ENCODE assay signal across 26 cellular contexts in the genomic region with DNA sequence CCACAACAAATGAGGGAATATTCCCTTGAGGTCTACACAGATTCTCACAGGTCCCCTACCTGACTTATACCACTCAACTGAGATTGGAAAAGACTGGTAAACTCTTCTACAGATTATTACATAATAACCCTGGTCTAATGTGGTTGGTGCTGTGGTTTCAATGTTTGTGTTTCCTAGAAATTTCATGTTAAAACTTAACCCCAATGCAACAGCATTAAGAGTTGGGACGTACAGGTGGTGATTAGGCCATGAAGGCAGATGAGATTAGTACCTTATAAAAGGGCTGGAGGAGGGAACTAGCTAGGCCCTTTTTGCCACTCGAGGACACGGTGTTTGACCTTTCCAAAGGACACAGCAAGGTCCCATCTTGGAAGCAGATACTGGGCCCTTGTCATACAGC.
DNase-seq lines count a peak whose midpoint lies in the region; ATAC-seq and TF ChIP-seq lines count a peak whose summit lies in the region.
"Had no signal": no experiment of that assay in that cellular context is flagged by ENCODE, and none has a peak within 500 bp of the region (broad histone marks: within the 10 kb centered on the region; RNA-seq: fewer than 3 reads in every experiment).

No MANE protein-coding gene starts in this region.

- H3K9me3 ChIP-seq in DND-41 (ENCODE audit: insufficient read depth, low read length, severe bottlenecking): no peaks in the 10 kb centered on the region
- H3K9me3 ChIP-seq: A549; BE2C; BLaER1; BLaER1 treated with 17β-estradiol and CSF1 and Interleukin-3, amounts not matched to agents 10 nM and 100 nM; Caco-2 had no signal

- no peaks in the 10 kb centered on the region for H3K79me2 ChIP-seq in DND-41 (ENCODE audit: insufficient read depth, low read length)

- ATAC-seq in DND-41 (ENCODE audit: insufficient read depth, low read depth) (peak; percentile 91), HG03457 (IDR thresholded peaks at IDR 0.05; ENCODE audit: unreplicated experiment) (no peak)
- ATAC-seq: A549; CD8-positive, alpha-beta T cell had no signal

- no peak overlapping the region for H2AFZ ChIP-seq in DND-41 (ENCODE audit: low read depth, low read length)

- no peaks in the 10 kb centered on the region for H3K36me3 ChIP-seq in DND-41 (ENCODE audit: insufficient read depth, low read length)
- H3K36me3 ChIP-seq: BE2C; BLaER1; BLaER1 treated with 17β-estradiol and CSF1 and Interleukin-3, amounts not matched to agents 10 nM and 100 nM had no signal

- no peak overlapping the region for H3K9ac ChIP-seq in DND-41 (ENCODE audit: low read depth, low read length)
- H3K9ac ChIP-seq: BLaER1; BLaER1 treated with 17β-estradiol and CSF1 and Interleukin-3, amounts not matched to agents 10 nM and 100 nM had no signal

- peak; percentile 10 for DNase-seq in DND-41
- DNase-seq: 8988T; ACHN; AML-193; BE2C; C1 segment of cervical spinal cord; Caco-2; Calu3; CD4-positive, alpha-beta memory T cell; CD4-positive, alpha-beta T cell; CD4-positive, CD25-positive, alpha-beta regulatory T cell; CD8-positive, alpha-beta memory T cell; CD8-positive, alpha-beta T cell; COR-L47; DMS 273 treated with DMSO at 0.1 percent for 48 hours; DMS153; DMS53; DMS79; DMS79 treated with DMSO at 0.1 percent for 48 hours; EL had no signal

- H3K27ac ChIP-seq in DND-41 (ENCODE audit: low read length): no peak overlapping the region
- H3K27ac ChIP-seq: 22Rv1; A549; BLaER1; BLaER1 treated with 17β-estradiol and CSF1 and Interleukin-3, amounts not matched to agents 10 nM and 100 nM; C4-2B had no signal

- no peaks in the 10 kb centered on the region for H4K20me1 ChIP-seq in DND-41 (ENCODE audit: insufficient read depth, low read length)
- H4K20me1 ChIP-seq: BLaER1; BLaER1 treated with 17β-estradiol and CSF1 and Interleukin-3, amounts not matched to agents 10 nM and 100 nM had no signal

- TF ChIP-seq CTCF in DND-41 (IDR thresholded peaks at IDR 0.05; ENCODE audit: borderline replicate concordance, extremely low read depth, low read length, poor library complexity, severe bottlenecking): no peak

- no peaks in the 10 kb centered on the region for H3K4me1 ChIP-seq in DND-41 (ENCODE audit: insufficient read depth, low read length)
- H3K4me1 ChIP-seq: A549; BE2C; BLaER1; BLaER1 treated with 17β-estradiol and CSF1 and Interleukin-3, amounts not matched to agents 10 nM and 100 nM; Caco-2 had no signal

- no peak overlapping the region for H3K4me2 ChIP-seq in DND-41 (ENCODE audit: insufficient read depth, low read length)
- H3K4me2 ChIP-seq: A549; BLaER1; BLaER1 treated with 17β-estradiol and CSF1 and Interleukin-3, amounts not matched to agents 10 nM and 100 nM had no signal

- peaks cover 2% of the 10 kb centered on the region for H3K27me3 ChIP-seq in DND-41 (ENCODE audit: insufficient read depth, low read length, poor library complexity)
- H3K27me3 ChIP-seq: BLaER1; BLaER1 treated with 17β-estradiol and CSF1 and Interleukin-3, amounts not matched to agents 10 nM and 100 nM had no signal

- H3K4me3 ChIP-seq in DND-41 (ENCODE audit: low read depth in 1 of 2, low read length in 2 of 2): no peak overlapping the region
- H3K4me3 ChIP-seq: A549; BLaER1; BLaER1 treated with 17β-estradiol and CSF1 and Interleukin-3, amounts not matched to agents 10 nM and 100 nM had no signal
